10 cellular contexts compared by ENCODE assay signal in the genomic region with DNA sequence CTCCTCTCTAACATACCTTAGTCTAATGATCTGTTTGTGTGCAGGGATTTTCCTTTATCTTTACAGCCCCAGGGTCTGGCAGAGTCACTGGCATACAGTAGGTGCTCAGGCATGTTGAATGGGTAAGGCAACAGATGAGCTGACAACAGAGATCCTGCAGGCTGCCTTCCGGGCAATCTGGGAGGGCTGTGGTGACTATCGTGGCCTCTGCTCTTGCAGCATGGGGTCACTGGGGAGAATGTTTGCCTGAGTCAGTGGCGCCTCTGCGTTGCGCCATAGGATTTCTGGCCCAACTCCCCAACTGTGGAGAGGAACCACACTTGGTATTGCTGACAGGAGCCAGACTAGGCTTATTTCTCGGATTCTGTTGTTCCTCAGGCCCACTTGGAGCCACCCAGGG.
A peak's percentile ranks its signal among the peaks of the same experiment; 100 is the strongest.
DNase-seq lines count a peak whose midpoint lies in the region; ATAC-seq and TF ChIP-seq lines count a peak whose summit lies in the region.
"Had no signal": no experiment of that assay in that cellular context is flagged by ENCODE, and none has a peak within 500 bp of the region (broad histone marks: within the 10 kb centered on the region; RNA-seq: fewer than 3 reads in every experiment).

No MANE protein-coding gene starts in this region.

- H3K36me3 ChIP-seq in heart left ventricle (no peaks in the 10 kb centered on the region), sigmoid colon (no peaks in the 10 kb centered on the region)

- WGBS in heart left ventricle, 4 donors: 89 to 96% (median 93%) methylated on average over 6 of the region's 6 CpGs
- 84 to 90% methylated on average over 6 of the region's 6 CpGs for WGBS in sigmoid colon, 2 donors

- TF ChIP-seq POLR2A in heart left ventricle (IDR thresholded peaks at IDR 0.05) (no peak), sigmoid colon (IDR thresholded peaks at IDR 0.05) (no peak)

- peak overlapping the region in 7 of 12 donors; percentile 19 to 87 (median 43) for H3K27ac ChIP-seq in heart left ventricle
- H3K27ac ChIP-seq in sigmoid colon: peak overlapping the region; percentile 37 to 77 (median 69)

- ATAC-seq in heart left ventricle (peak in 1 of 4 donors; percentile 16), HG03342 (IDR thresholded peaks at IDR 0.05; ENCODE audit: unreplicated experiment) (no peak)

- no peaks in the 10 kb centered on the region for H3K27me3 ChIP-seq in heart left ventricle
- no peaks in the 10 kb centered on the region for H3K27me3 ChIP-seq in sigmoid colon

- DNase-seq in GM04503 (ENCODE audit: low read depth): peak; percentile 71
- peak; percentile 82 for DNase-seq in T1000 (lab: John Stamatoyannopoulos, UW)
- DNase-seq in heart left ventricle: peak in 3 of 5 donors; percentile 50 to 75 (median 61)
- no peak for DNase-seq in sigmoid colon
- DNase-seq in activated CD8-positive, alpha-beta memory T cell treated with anti-CD3 and anti-CD28 coated beads, Interleukin-2, amount 50 U/mL, for 4 hours: no peak
- no peak for DNase-seq in activated CD4-positive, alpha-beta T cell treated with anti-CD3 and anti-CD28 coated beads, Interleukin-2, amount 50 U/mL, for 48 hours
- DNase-seq in NCI-H1048 (lab: John Stamatoyannopoulos, UW): no peak
- DNase-seq: activated CD4-positive, alpha-beta T cell treated with anti-CD3 and anti-CD28 coated beads, Interleukin-2, amount 50 U/mL, for 4 hours; NK-92 treated with Interleukin-12 subunit alpha and Interleukin-12 subunit beta, amount 100 ng/mL, for 24 hours had no signal

- H3K4me3 ChIP-seq in heart left ventricle: no peak overlapping the region
- no peak overlapping the region for H3K4me3 ChIP-seq in sigmoid colon

- no peaks in the 10 kb centered on the region for H3K9me3 ChIP-seq in heart left ventricle
- H3K9me3 ChIP-seq in sigmoid colon: no peaks in the 10 kb centered on the region

- TF ChIP-seq CTCF in heart left ventricle (IDR thresholded peaks at IDR 0.05): no peak
- TF ChIP-seq CTCF in sigmoid colon (IDR thresholded peaks at IDR 0.05): no peak

- intact Hi-C loops in heart left ventricle (cut with DNase I): loop anchor here (2.0 to 10.0 kb wide), 12 partner anchors 38 to 355 kb away; a partner anchor contains a TSS
- intact Hi-C loops in sigmoid colon (cut with DNase I): loop anchor here (2.0 to 10.0 kb wide), 4 partner anchors 193 to 345 kb away; a partner anchor contains a TSS

- H3K4me1 ChIP-seq in heart left ventricle: peaks cover 0 to 51% (median 34%) of the 10 kb centered on the region in 12 donors
- H3K4me1 ChIP-seq in sigmoid colon: peaks cover 0 to 52% (median 42%) of the 10 kb centered on the region in 4 donors

- no peak for TF ChIP-seq EP300 in sigmoid colon (IDR thresholded peaks at IDR 0.05)

Comparison
In these comparisons a context has a peak if more than half of its experiments do, and no peak if none do; other contexts are left out.
1. DNase-seq: peak in GM04503 (single experiment), T1000 (single experiment) and heart left ventricle (3 of 5); none in sigmoid colon (single experiment), activated CD8-positive, alpha-beta memory T cell treated with anti-CD3 and anti-CD28 coated beads, Interleukin-2, amount 50 U/mL, for 4 hours (single experiment), activated CD4-positive, alpha-beta T cell treated with anti-CD3 and anti-CD28 coated beads, Interleukin-2, amount 50 U/mL, for 48 hours (0 of 2) and NCI-H1048 (single experiment).